Comparison of ENCODE assay signal across 8 cellular contexts in genomic region chr1:11272842-11273594, GRCh38. TPM values are rescaled to one million over a fixed set of nuclear protein-coding genes. Genes with fewer than 3 reads are reported as not detected.
A peak's percentile ranks its signal among the peaks of the same experiment; 100 is the strongest.
DNase-seq lines count a peak whose midpoint lies in the region; ATAC-seq and TF ChIP-seq lines count a peak whose summit lies in the region.

Gene UBIAD1 (plus strand): TSS chr1:11273198. CDS start chr1:11273532, 334 bp downstream.

- H3K4me3 ChIP-seq in HUES6 (ENCODE audit: low read depth, low read length): peak within 1 kb of the TSS; percentile 96
- H3K4me3 ChIP-seq in PC-3 (ENCODE audit: low read length): peak within 1 kb of the TSS; percentile 93
- peak within 1 kb of the TSS; percentile 96 for H3K4me3 ChIP-seq in epithelial cell of proximal tubule (ENCODE audit: low read depth, low read length)
- peak within 1 kb of the TSS; percentile 94 to 96 for H3K4me3 ChIP-seq in mucosa of rectum (ENCODE audit: low read length in 2 of 2)

- H3K4me2 ChIP-seq in PC-3 (ENCODE audit: low read length): peak within 1 kb of the TSS; percentile 89

- peaks cover 47% of the 10 kb centered on the region for H3K79me2 ChIP-seq in PC-3 (ENCODE audit: low read length)

- CTCF ChIA-PET in PC-3 (lab: Charles Lee): interaction anchor here (0.6 to 0.9 kb wide), 2 partner anchors 10 to 127 kb away, joined by 3 read pairs; no protein-coding TSS in a partner anchor

- POLR2A ChIA-PET in PC-3 (lab: Charles Lee; ENCODE audit: unreplicated experiment): interaction anchor here (0.5 to 1.3 kb wide), 6 partner anchors 11 to 968 kb away, joined by 3 to 22 read pairs (median 4); partner anchors contain the start of genes MTOR and TARDBP

- TF ChIP-seq CTCF in PC-3 (conservative IDR thresholded peaks at IDR 0.05; ENCODE audit: low read depth, low read length) (no peak), epithelial cell of proximal tubule (conservative IDR thresholded peaks at IDR 0.05; ENCODE audit: low read depth, low read length) (no peak)

- peak within 1 kb of the TSS; percentile 93 for H2AFZ ChIP-seq in PC-3 (ENCODE audit: low read length)

- H3K9ac ChIP-seq in HUES6 (ENCODE audit: low read length) (peak within 1 kb of the TSS; percentile 94), PC-3 (ENCODE audit: low read length) (peak within 1 kb of the TSS; percentile 93), mucosa of rectum (ENCODE audit: low read depth in 1 of 2, low read length in 2 of 2) (peak within 1 kb of the TSS; percentile 89 to 92)

- H3K4me1 ChIP-seq in HUES6 (ENCODE audit: control insufficient read depth, insufficient read depth, low read length) (0 out of 2 replicates have a peak, but pooled peaks cover 2% of the 10 kb centered on the region), PC-3 (ENCODE audit: insufficient read depth, low read length) (peaks cover 10% of the 10 kb centered on the region), mucosa of rectum (ENCODE audit: control insufficient read depth in 2 of 2, insufficient read depth in 2 of 2, low read length in 2 of 2) (peaks cover 13 to 20% of the 10 kb centered on the region in 2 donors)

- BruUV-seq in PC-3 (replicated peaks; lab: Mats Ljungman, UMichigan): no TSS peak

- 0 out of 2 replicates have a peak, but pooled peaks cover 5% of the 10 kb centered on the region for H4K20me1 ChIP-seq in PC-3 (ENCODE audit: low read length)

- H3K9me2 ChIP-seq in PC-3 (replicated peaks; ENCODE audit: low read length): no peaks in the 10 kb centered on the region

- peak; percentile 77 for DNase-seq in DMS 273 treated with DMSO at 0.1 percent for 48 hours (lab: John Stamatoyannopoulos, UW)
- DNase-seq in PC-3: peak; percentile 76
- DNase-seq in activated T-cell treated with anti-CD3 and anti-CD28 coated beads for 4 hours: peak; percentile 80
- DNase-seq in epithelial cell of proximal tubule (ENCODE audit: low read depth): peak; percentile 13
- peak; percentile 66 to 72 for DNase-seq in stimulated activated CD8-positive, alpha-beta memory T cell treated with anti-CD3 and anti-CD28 coated beads, Interleukin-4, amount 100 ng/mL, for 4 hours (ENCODE audit: low read depth in 2 of 2, low spot score in 1 of 2)

- no peaks in the 10 kb centered on the region for H3F3A ChIP-seq in PC-3 (ENCODE audit: low read length, unreplicated experiment)

- H3K27ac ChIP-seq in HUES6 (ENCODE audit: low read depth, low read length) (peak within 1 kb of the TSS; percentile 90), PC-3 (ENCODE audit: low read length) (peak within 1 kb of the TSS; percentile 79), mucosa of rectum (ENCODE audit: low read depth in 2 of 2, low read length in 2 of 2) (peak within 1 kb of the TSS; percentile 94)

- intact Hi-C loops in PC-3 (cut with micrococcal nuclease): loop anchor here (1.0 kb wide), 1 partner anchor 11 kb away; the partner anchor contains the start of gene MTOR

- H3K9me3 ChIP-seq in HUES6 (ENCODE audit: control insufficient read depth, insufficient read depth, low read depth, low read length) (no peaks in the 10 kb centered on the region), PC-3 (ENCODE audit: low read length) (no peaks in the 10 kb centered on the region), mucosa of rectum (ENCODE audit: control insufficient read depth in 2 of 2, low read length in 2 of 2) (no peaks in the 10 kb centered on the region)

- H3K27me3 ChIP-seq in HUES6 (ENCODE audit: control insufficient read depth, insufficient read depth, low read length) (no peaks in the 10 kb centered on the region), PC-3 (ENCODE audit: low read length) (no peaks in the 10 kb centered on the region), mucosa of rectum (ENCODE audit: control insufficient read depth in 2 of 2, insufficient read depth in 2 of 2, low read length in 2 of 2) (no peaks in the 10 kb centered on the region)

- H3K36me3 ChIP-seq in HUES6 (ENCODE audit: control insufficient read depth, insufficient read depth, low read length): peaks cover 9% of the 10 kb centered on the region; the same call in 1 of the 2 replicates
- H3K36me3 ChIP-seq in PC-3 (ENCODE audit: low read depth, low read length): no peaks in the 10 kb centered on the region; the same call in 1 of the 2 replicates
- peaks cover 0 to 3% of the 10 kb centered on the region in 2 donors for H3K36me3 ChIP-seq in mucosa of rectum (ENCODE audit: control insufficient read depth in 2 of 2, insufficient read depth in 2 of 2, low read length in 2 of 2)

- ATAC-seq in GM21447 (IDR thresholded peaks at IDR 0.05; ENCODE audit: unreplicated experiment) (peak; percentile 83), PC-3 (peak; percentile 88)

RNA-seq across cellular contexts. Expression of gene UBIAD1, which starts in this region (rescaled TPM):
- total RNA-seq in PC-3 (2014; rRNA removed) (14.5 and 14.8 TPM in 2 replicates), epithelial cell of proximal tubule (6.2 and 14.6 TPM in 2 replicates)

Comparison
In these comparisons a context has a peak if more than half of its experiments do, and no peak if none do; other contexts are left out.
1. Peak in every context shown above with its lines: DNase-seq, ATAC-seq, H3K4me3 ChIP-seq and H3K27ac ChIP-seq.
2. DNase-seq: peak in every context shown above with its lines; median percentile 80 in activated T-cell treated with anti-CD3 and anti-CD28 coated beads for 4 hours; 77 in DMS 273 treated with DMSO at 0.1 percent for 48 hours; 76 in PC-3; 69 in stimulated activated CD8-positive, alpha-beta memory T cell treated with anti-CD3 and anti-CD28 coated beads, Interleukin-4, amount 100 ng/mL, for 4 hours; 13 in epithelial cell of proximal tubule.